Comparison of ENCODE assay signal across 1 cellular context in genomic region chr19:8212212-8212611, GRCh38.
TF ChIP-seq lines count a peak whose summit lies in the region.

No MANE protein-coding gene starts in this region.

TF ChIP-seq in K562, 482 proteins besides CTCF, POLR2A, EP300 and RAD21 (continued from another document):
- TF ChIP-seq ZNF76 (CRISPR knock-in tag; IDR thresholded peaks at IDR 0.05; ENCODE audit: borderline replicate concordance) = no peak
TF ChIP-seq in K562: peak in this region for 4.
